21 cellular contexts compared by ENCODE assay signal in the genomic region with DNA sequence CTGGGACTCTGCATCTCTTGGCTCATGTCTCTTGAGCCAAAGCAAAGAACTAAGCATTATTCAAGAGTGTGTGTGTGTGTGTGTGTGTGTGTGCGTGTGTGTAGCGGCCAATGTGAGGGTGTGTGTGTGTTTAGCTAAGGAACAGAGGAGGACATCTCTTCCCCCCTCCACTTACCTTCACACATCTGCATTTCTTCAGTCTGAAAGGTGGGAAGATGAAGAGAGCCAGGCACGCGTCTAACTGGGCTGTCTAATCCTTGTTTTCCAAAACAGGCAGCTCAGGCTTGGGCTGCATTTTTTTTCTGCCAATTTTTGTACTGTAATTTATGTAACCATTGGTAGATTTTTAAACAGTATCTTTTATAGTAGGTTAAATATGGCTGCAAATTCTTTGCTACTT.
"Had no signal": no experiment of that assay in that cellular context is flagged by ENCODE, and none has a peak within 500 bp of the region (broad histone marks: within the 10 kb centered on the region; RNA-seq: fewer than 3 reads in every experiment).

No MANE protein-coding gene starts in this region.

- ATAC-seq: foreskin keratinocyte, gastroesophageal sphincter, heart left ventricle, left colon, left lobe of liver, lower lobe of right lung had no signal

- H3K9me3 Mint-ChIP-seq: immature natural killer cell had no signal

- DNase-seq: dermis blood vessel endothelial cell; dorsolateral prefrontal cortex; effector CD4-positive, alpha-beta T cell; effector memory CD4-positive, alpha-beta T cell; foreskin keratinocyte; heart left ventricle; hypothalamus; immature natural killer cell; islet precursor cell; kidney; kidney glomerular epithelial cell; left colon; left ventricle myocardium inferior; lower lobe of right lung; mesenchymal stem cell; midbrain had no signal

- H2AFZ ChIP-seq: hepatocyte had no signal

- H3K9me3 ChIP-seq: esophagus muscularis mucosa, gastroesophageal sphincter, heart left ventricle, left ventricle myocardium inferior, lower lobe of right lung had no signal

- H3K4me1 Mint-ChIP-seq: immature natural killer cell had no signal

- H3K36me3 ChIP-seq: esophagus muscularis mucosa, gastroesophageal sphincter, heart left ventricle, left ventricle myocardium inferior, lower lobe of right lung had no signal

- H3K79me2 ChIP-seq: hepatocyte had no signal

- H3K4me3 ChIP-seq: coronary artery, dorsolateral prefrontal cortex, esophagus muscularis mucosa, gastroesophageal sphincter, heart left ventricle, hepatocyte, left ventricle myocardium inferior, lower lobe of right lung had no signal

- H3K27ac Mint-ChIP-seq: immature natural killer cell had no signal

- H3K36me3 Mint-ChIP-seq: immature natural killer cell had no signal

- H3K4me1 ChIP-seq: foreskin keratinocyte, gastroesophageal sphincter, heart left ventricle, left ventricle myocardium inferior, lower lobe of right lung had no signal

- H3K4me3 Mint-ChIP-seq: immature natural killer cell had no signal

- H3K4me2 ChIP-seq: hepatocyte had no signal

- H3K27me3 ChIP-seq: esophagus muscularis mucosa, heart left ventricle, hepatocyte had no signal

- H3K27ac ChIP-seq: coronary artery, dorsolateral prefrontal cortex, esophagus muscularis mucosa, foreskin keratinocyte, gastroesophageal sphincter, hepatocyte, left ventricle myocardium inferior, lower lobe of right lung had no signal
